ENCODE assay signal across 8 cellular contexts in genomic region chr14:64986578-64987571, GRCh38. TPM values are rescaled to one million over a fixed set of nuclear protein-coding genes. Genes with fewer than 3 reads are reported as not detected.
DNase-seq lines count a peak whose midpoint lies in the region; ATAC-seq, FAIRE-seq and TF ChIP-seq lines count a peak whose summit lies in the region.

TSS of gene FNTB (plus strand) at chr14:64986895. CDS start at chr14:64986954, 59 bp downstream.

- WGBS in pancreas, 2 donors, result 0% methylated on average over 67 to 68 of the region's 68 CpGs

- H3K4me1 ChIP-seq in pancreas, result peaks cover 7 to 16% (median 10%) of the 10 kb centered on the region in 3 donors
- H3K4me1 ChIP-seq in tibial artery, result peaks cover 0 to 15% (median 11%) of the 10 kb centered on the region in 4 donors

- H3K4me2 ChIP-seq in SU-DHL-6 (ENCODE audit: low read depth, low read length, poor library complexity, severe bottlenecking), result peak within 1 kb of the TSS; percentile 86

- H3K36me3 ChIP-seq in SU-DHL-6 (ENCODE audit: low read length) (no peaks in the 10 kb centered on the region), pancreas (no peaks in the 10 kb centered on the region), tibial artery (no peaks in the 10 kb centered on the region)

- intact Hi-C loops in Right ventricle myocardium superior (cut with DNase I) (loop anchor here (10.0 kb wide), 2 partner anchors 72 to 162 kb away; partner anchors contain the start of gene CHURC1), pancreas (cut with DNase I) (loop anchor here in 1 of 3 donors (10.0 kb wide), 1 partner anchor 162 kb away; no protein-coding TSS in a partner anchor), tibial artery (cut with DNase I; ENCODE audit: low total_unique reads) (loop anchor here (5.0 to 10.0 kb wide), 2 partner anchors 75 to 838 kb away; partner anchors contain the start of gene CHURC1)

- H3F3A ChIP-seq in SU-DHL-6 (ENCODE audit: insufficient read depth), result no peaks in the 10 kb centered on the region

- no peaks in the 10 kb centered on the region for H4K20me1 ChIP-seq in SU-DHL-6 (ENCODE audit: low read depth, low read length)

- H3K4me3 ChIP-seq in SU-DHL-6 (ENCODE audit: insufficient read depth, low read length, poor library complexity, severe bottlenecking), result peak within 1 kb of the TSS; percentile 82
- H3K4me3 ChIP-seq in pancreas, result peak within 1 kb of the TSS; percentile 32 to 69 (median 62)
- H3K4me3 ChIP-seq in tibial artery, result peak within 1 kb of the TSS; percentile 68 to 72

- FAIRE-seq in pancreas (lab: Jason Lieb, UNC), result peak; percentile 17

- TF ChIP-seq CTCF in GM12872 (IDR thresholded peaks at IDR 0.05; ENCODE audit: insufficient read depth, low read depth, low read length), result peak; percentile 95
- TF ChIP-seq CTCF in SU-DHL-6 (IDR thresholded peaks at IDR 0.05; ENCODE audit: insufficient read depth, low read length, poor library complexity, severe bottlenecking), result peak; percentile 84
- TF ChIP-seq CTCF in pancreas (IDR thresholded peaks at IDR 0.05), result peak; percentile 24 to 61 (median 36)
- TF ChIP-seq CTCF in tibial artery (IDR thresholded peaks at IDR 0.05), result peak; percentile 61 to 79

- H3K27me3 ChIP-seq in SU-DHL-6 (ENCODE audit: low read length) (no peaks in the 10 kb centered on the region), pancreas (no peaks in the 10 kb centered on the region), tibial artery (no peaks in the 10 kb centered on the region)

- H3K27ac ChIP-seq in SU-DHL-6 (ENCODE audit: low read depth, low read length) (peak within 1 kb of the TSS; percentile 68), pancreas (peak within 1 kb of the TSS; percentile 60 to 91 (median 74)), tibial artery (peak within 1 kb of the TSS; percentile 83 to 89)

- peak; percentile 95 for ATAC-seq in HG02759 (IDR thresholded peaks at IDR 0.05; ENCODE audit: unreplicated experiment)
- ATAC-seq in Right ventricle myocardium superior (ENCODE audit: poor library complexity), result peak; percentile 99
- ATAC-seq in pancreas, result peak; percentile 96 to 99 (median 98)

- peak within 1 kb of the TSS; percentile 85 for H2AFZ ChIP-seq in SU-DHL-6 (ENCODE audit: low read depth, low read length, severe bottlenecking)

- DNase-seq in NCI-H128 (lab: John Stamatoyannopoulos, UW; ENCODE audit: unreplicated experiment), result peak; percentile 93
- DNase-seq in activated naive CD8-positive, alpha-beta T cell treated with anti-CD3 and anti-CD28 coated beads, Interleukin-2, amount 50 U/mL, for 16 hours (ENCODE audit: low read depth, low spot score), result peak; percentile 80
- peak; percentile 98 for DNase-seq in Right ventricle myocardium superior
- peak; percentile 93 to 97 (median 96) for DNase-seq in pancreas
- DNase-seq in tibial artery, result peak; percentile 95 to 97

- H3K9me3 ChIP-seq in SU-DHL-6 (ENCODE audit: insufficient read depth, low read length) (no peaks in the 10 kb centered on the region), pancreas (no peaks in the 10 kb centered on the region), tibial artery (no peaks in the 10 kb centered on the region)

- H3K79me2 ChIP-seq in SU-DHL-6 (ENCODE audit: insufficient read depth, low read length), result peaks cover 25% of the 10 kb centered on the region

- no peaks in the 10 kb centered on the region for H3K9me2 ChIP-seq in SU-DHL-6 (replicated peaks; ENCODE audit: insufficient read depth, low read length)

- peak within 1 kb of the TSS; percentile 76 for H3K9ac ChIP-seq in SU-DHL-6 (ENCODE audit: low read length)

RNA-seq across cellular contexts. Expression of gene FNTB, which starts in this region (rescaled TPM):
- total RNA-seq in Right ventricle myocardium superior (15.8 TPM), pancreas (1 to 10 TPM; 4.9 to 9.5 (median 6.7) TPM)
- 1 to 10 TPM; 4.6 to 7.7 TPM for polyA plus RNA-seq in pancreas

Comparison
In these comparisons a context has a peak if more than half of its experiments do, and no peak if none do; other contexts are left out.
1. Peak in every context shown above with its lines: DNase-seq, ATAC-seq, H3K4me3 ChIP-seq and H3K27ac ChIP-seq.
2. CTCF ChIP-seq: peak in every context shown above with its lines; median percentile 95 in GM12872; 84 in SU-DHL-6; 70 in tibial artery; 36 in pancreas.